ENCODE assay signal across 8 cellular contexts in genomic region chr12:52023182-52023975, GRCh38. TPM values are rescaled to one million over a fixed set of nuclear protein-coding genes. Genes with fewer than 3 reads are reported as not detected.
DNase-seq lines count a peak whose midpoint lies in the region; ATAC-seq and TF ChIP-seq lines count a peak whose summit lies in the region.

No MANE protein-coding gene starts in this region.

- DNase-seq in HT-29 (ENCODE audit: low spot score) (peak; percentile 70), esophagus squamous epithelium (lab: John Stamatoyannopoulos, UW) (no peak), naive B cell (peak; percentile 87)
- peak; percentile 97 for DNase-seq in activated T-cell treated with anti-CD3 and anti-CD28 coated beads, Interleukin-2, amount 50 U/mL, for 24 hours
- peak; percentile 96 to 97 for DNase-seq in stimulated activated effector memory CD8-positive, alpha-beta T cell treated with anti-CD3 and anti-CD28 coated beads, Interleukin-12 subunit alpha, Interleukin-12 subunit beta, amount 100 ng/mL, for 72 hours (ENCODE audit: low spot score in 2 of 2)

- no peaks in the 10 kb centered on the region for H3K27me3 Mint-ChIP-seq in activated T-cell treated with anti-CD3 and anti-CD28 coated beads, Interleukin-2, amount 50 U/mL, for 24 hours
- no peaks in the 10 kb centered on the region for H3K27me3 Mint-ChIP-seq in naive B cell

- ATAC-seq in naive B cell (ENCODE audit: low read depth in 2 of 2) (peak; percentile 47 to 54), GM18870 (IDR thresholded peaks at IDR 0.05; ENCODE audit: unreplicated experiment) (no peak)
- peak; percentile 76 for ATAC-seq in stimulated activated effector memory CD8-positive, alpha-beta T cell treated with anti-CD3 and anti-CD28 coated beads, Interleukin-12 subunit alpha, Interleukin-12 subunit beta, amount 100 ng/mL, for 72 hours

- H3K27ac ChIP-seq in OCI-LY3 (ENCODE audit: low read length), result no peak overlapping the region
- peak overlapping the region; percentile 34 to 70 (median 64) for H3K27ac ChIP-seq in esophagus squamous epithelium

- peak; percentile 99 for TF ChIP-seq CTCF in GM12874 (IDR thresholded peaks at IDR 0.05; ENCODE audit: insufficient read depth, low read depth, low read length)
- TF ChIP-seq CTCF in OCI-LY3 (IDR thresholded peaks at IDR 0.05; ENCODE audit: low read depth, low read length), result peak; percentile 89
- TF ChIP-seq CTCF in esophagus squamous epithelium (IDR thresholded peaks at IDR 0.05), result peak; percentile 91 to 98 (median 96)

- peak overlapping the region; percentile 34 for H3K9ac ChIP-seq in OCI-LY3 (ENCODE audit: low read length)

- H3K4me1 Mint-ChIP-seq in activated T-cell treated with anti-CD3 and anti-CD28 coated beads, Interleukin-2, amount 50 U/mL, for 24 hours (ENCODE audit: low read depth), result peaks cover 45% of the 10 kb centered on the region
- peaks cover 43 to 53% (median 52%) of the 10 kb centered on the region in 3 donors for H3K4me1 Mint-ChIP-seq in naive B cell
- H3K4me1 Mint-ChIP-seq in stimulated activated effector memory CD8-positive, alpha-beta T cell treated with anti-CD3 and anti-CD28 coated beads, Interleukin-12 subunit alpha, Interleukin-12 subunit beta, amount 100 ng/mL, for 72 hours, result peaks cover 49% of the 10 kb centered on the region

- peak overlapping the region; percentile 90 for H3K4me2 ChIP-seq in OCI-LY3 (ENCODE audit: low read length)

- H3K36me3 ChIP-seq in OCI-LY3 (replicated peaks; ENCODE audit: low read depth, low read length) (no peaks in the 10 kb centered on the region), esophagus squamous epithelium (no peaks in the 10 kb centered on the region)

- peak overlapping the region; percentile 80 for H3K4me3 Mint-ChIP-seq in activated T-cell treated with anti-CD3 and anti-CD28 coated beads, Interleukin-2, amount 50 U/mL, for 24 hours
- H3K4me3 Mint-ChIP-seq in naive B cell, result peak overlapping the region; percentile 79 to 91 (median 84)
- peak overlapping the region; percentile 80 for H3K4me3 Mint-ChIP-seq in stimulated activated effector memory CD8-positive, alpha-beta T cell treated with anti-CD3 and anti-CD28 coated beads, Interleukin-12 subunit alpha, Interleukin-12 subunit beta, amount 100 ng/mL, for 72 hours

- no peaks in the 10 kb centered on the region for H3K79me2 ChIP-seq in OCI-LY3 (ENCODE audit: low read length)

- H3K9me3 ChIP-seq in OCI-LY3 (ENCODE audit: insufficient read depth, low read length) (no peaks in the 10 kb centered on the region), esophagus squamous epithelium (no peaks in the 10 kb centered on the region)

- H3K4me3 ChIP-seq in OCI-LY3 (ENCODE audit: low read length) (peak overlapping the region; percentile 75), esophagus squamous epithelium (peak overlapping the region; percentile 29 to 70 (median 56))

- peak overlapping the region; percentile 94 for H3K27ac Mint-ChIP-seq in activated T-cell treated with anti-CD3 and anti-CD28 coated beads, Interleukin-2, amount 50 U/mL, for 24 hours
- H3K27ac Mint-ChIP-seq in naive B cell, result peak overlapping the region; percentile 44 to 90 (median 84)
- H3K27ac Mint-ChIP-seq in stimulated activated effector memory CD8-positive, alpha-beta T cell treated with anti-CD3 and anti-CD28 coated beads, Interleukin-12 subunit alpha, Interleukin-12 subunit beta, amount 100 ng/mL, for 72 hours, result peak overlapping the region; percentile 91

- H3K27me3 ChIP-seq in OCI-LY3 (ENCODE audit: low read depth, low read length) (peaks cover 22% of the 10 kb centered on the region), esophagus squamous epithelium (peaks cover 0 to 21% (median 0%) of the 10 kb centered on the region in 4 donors)

- H3K36me3 Mint-ChIP-seq in activated T-cell treated with anti-CD3 and anti-CD28 coated beads, Interleukin-2, amount 50 U/mL, for 24 hours (ENCODE audit: low read depth), result no peaks in the 10 kb centered on the region
- no peaks in the 10 kb centered on the region for H3K36me3 Mint-ChIP-seq in naive B cell
- H3K36me3 Mint-ChIP-seq in stimulated activated effector memory CD8-positive, alpha-beta T cell treated with anti-CD3 and anti-CD28 coated beads, Interleukin-12 subunit alpha, Interleukin-12 subunit beta, amount 100 ng/mL, for 72 hours, result peaks cover 18% of the 10 kb centered on the region

- H3K4me1 ChIP-seq in OCI-LY3 (ENCODE audit: low read length) (peaks cover 38% of the 10 kb centered on the region), esophagus squamous epithelium (peaks cover 20 to 46% (median 23%) of the 10 kb centered on the region in 3 donors)

- no peak for TF ChIP-seq POLR2A in esophagus squamous epithelium (IDR thresholded peaks at IDR 0.05)

- intact Hi-C loops in esophagus squamous epithelium (cut with DNase I), result no loop called here

- WGBS in esophagus squamous epithelium, 2 donors, result 0 to 1% methylated on average over 18 to 22 of the region's 70 CpGs

- H4K20me1 ChIP-seq in OCI-LY3 (ENCODE audit: insufficient read depth, low read length), result no peaks in the 10 kb centered on the region

- no peaks in the 10 kb centered on the region for H3K9me3 Mint-ChIP-seq in activated T-cell treated with anti-CD3 and anti-CD28 coated beads, Interleukin-2, amount 50 U/mL, for 24 hours
- no peaks in the 10 kb centered on the region for H3K9me3 Mint-ChIP-seq in naive B cell
- H3K9me3 Mint-ChIP-seq in stimulated activated effector memory CD8-positive, alpha-beta T cell treated with anti-CD3 and anti-CD28 coated beads, Interleukin-12 subunit alpha, Interleukin-12 subunit beta, amount 100 ng/mL, for 72 hours, result no peaks in the 10 kb centered on the region

- H2AFZ ChIP-seq in OCI-LY3 (ENCODE audit: low read depth, low read length), result peak overlapping the region; percentile 71

RNA-seq across cellular contexts. Expression of gene TAMALIN, which starts 16.6 kb away (rescaled TPM):
- 0.05 TPM in 1 of 2 replicates, not detected in the other for total RNA-seq in HT-29 (2014; rRNA removed; shearing (Covaris generic))
- 10 to 100 TPM in 1 of 4 donors, 1 to 10 TPM in 3; 1.7 to 10.7 (median 3.6) TPM for total RNA-seq in esophagus squamous epithelium
- 10 to 100 TPM in 5 of 6 donors, 1 to 10 TPM in 1; 2.9 to 28.7 (median 16.9) TPM for polyA plus RNA-seq in naive B cell (ENCODE audit: low read depth in 6 of 6)

RNA-seq across cellular contexts. Expression of gene NR4A1, which starts 27.9 kb away (rescaled TPM):
- total RNA-seq in HT-29 (2014; rRNA removed; shearing (Covaris generic)), result 49.6 and 61.2 TPM in 2 replicates
- 10 to 100 TPM in 1 of 4 donors, 1 to 10 TPM in 3; 3.4 to 12.6 (median 5.6) TPM for total RNA-seq in esophagus squamous epithelium
- 10 to 100 TPM in 4 of 6 donors, 1 to 10 TPM in 2; 6.7 to 24.9 (median 12.6) TPM for polyA plus RNA-seq in naive B cell (ENCODE audit: low read depth in 6 of 6)

RNA-seq across cellular contexts. Expression of gene ATG101, which starts 46.4 kb away (rescaled TPM):
- 105 and 114 TPM in 2 replicates for total RNA-seq in HT-29 (2014; rRNA removed; shearing (Covaris generic))
- 10 to 100 TPM; 36.7 to 54.7 (median 40.4) TPM for total RNA-seq in esophagus squamous epithelium
- 10 to 100 TPM; 20.1 to 35.5 (median 24.4) TPM for polyA plus RNA-seq in naive B cell (ENCODE audit: low read depth in 6 of 6)

RNA-seq across cellular contexts. Expression of gene SMIM41, which starts 56.1 kb away (rescaled TPM):
- total RNA-seq in HT-29 (2014; rRNA removed; shearing (Covaris generic)), result not detected in 2 replicates
- 1 to 10 TPM in 2 of 4 donors, under 1 TPM in 1, not detected in 1; 0.50 to 5.7 (median 1.8) TPM for total RNA-seq in esophagus squamous epithelium
- not detected for polyA plus RNA-seq in naive B cell (ENCODE audit: low read depth in 6 of 6)
